ENCODE assay signal across 21 cellular contexts in the genomic region with DNA sequence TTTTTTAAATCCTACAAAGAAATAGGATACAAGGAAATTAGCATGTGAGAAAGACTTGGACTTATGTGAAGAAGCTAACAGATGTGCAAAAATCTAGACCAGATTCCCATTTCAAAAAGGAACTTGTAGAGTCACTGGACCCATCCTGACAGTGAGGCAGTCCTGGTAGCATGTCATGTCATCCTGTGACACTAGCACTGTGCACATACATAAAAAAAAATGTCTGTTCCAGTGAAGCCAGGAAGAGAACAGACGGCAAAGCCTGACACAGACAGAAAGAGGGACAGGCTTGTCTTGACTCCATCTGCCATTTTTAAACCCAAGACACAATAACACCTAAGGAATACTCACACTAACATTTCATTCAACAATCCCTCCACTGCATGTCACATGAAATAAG.
DNase-seq lines count a peak whose midpoint lies in the region; ATAC-seq lines count a peak whose summit lies in the region.
"Had no signal": no experiment of that assay in that cellular context is flagged by ENCODE, and none has a peak within 500 bp of the region (broad histone marks: within the 10 kb centered on the region; RNA-seq: fewer than 3 reads in every experiment).

No MANE protein-coding gene starts in this region.

- no peak for DNase-seq in activated CD4-positive, alpha-beta T cell treated with anti-CD3 and anti-CD28 coated beads, Interleukin-2, amount 10 ng/mL, durations not matched to agents 7 days and 5 days
- DNase-seq in activated CD4-positive, alpha-beta T cell treated with anti-CD3 and anti-CD28 coated beads for 4 hours: no peak
- DNase-seq in naive B cell (no peak), NCI-H446 (lab: John Stamatoyannopoulos, UW) (no peak)
- no peak for DNase-seq in stimulated activated naive CD8-positive, alpha-beta T cell treated with anti-CD3 and anti-CD28 coated beads, Interleukin-15, Interleukin-2, amounts not matched to agents 100 U/mL and 50 U/mL, for 24 hours
- no peak for DNase-seq in stimulated activated CD4-positive, alpha-beta T cell treated with anti-CD3 and anti-CD28 coated beads, Interleukin-4, amount 100 ng/mL, for 4 hours
- DNase-seq: DMS 273 treated with DMSO at 0.1 percent for 48 hours; MM.1S; natural killer cell; NCI-H1694 treated with DMSO at 0.1 percent for 48 hours; NCI-H774; OCI-M1; posterior cingulate gyrus; SHP77 treated with DMSO at 0.1 percent for 48 hours; stimulated activated CD4-positive, alpha-beta T cell treated with anti-CD3 and anti-CD28 coated beads, Interleukin-2, amount 100 ng/mL, for 48 hours; substantia nigra; T-helper 2 cell had no signal

- peak overlapping the region; percentile 71 for H3K27ac Mint-ChIP-seq in activated CD4-positive, alpha-beta T cell treated with anti-CD3 and anti-CD28 coated beads, Interleukin-2, amount 10 ng/mL, durations not matched to agents 7 days and 5 days
- peak overlapping the region; percentile 86 for H3K27ac Mint-ChIP-seq in activated naive CD8-positive, alpha-beta T cell
- H3K27ac Mint-ChIP-seq in naive B cell: peak overlapping the region in 4 of 6 donors; percentile 40 to 86 (median 66)
- H3K27ac Mint-ChIP-seq: activated T-helper 2 cell treated with anti-CD3 and anti-CD28 coated beads, Interferon-gamma antibody, Interleukin-2, Interleukin-4, amounts not matched to agents 10 μg/mL and 5 μg/mL and 100 μg/mL, durations not matched to agents 14 hours and 24 hours and 36 hours; natural killer cell had no signal

- POLR2A ChIA-PET in activated CD4-positive, alpha-beta T cell treated with anti-CD3 and anti-CD28 coated beads, Interleukin-2, amount 10 ng/mL, durations not matched to agents 7 days and 5 days (lab: Charles Lee): no interaction called here

- H3K4me3 Mint-ChIP-seq in activated CD4-positive, alpha-beta T cell treated with anti-CD3 and anti-CD28 coated beads, Interleukin-2, amount 10 ng/mL, durations not matched to agents 7 days and 5 days: no peak overlapping the region
- H3K4me3 Mint-ChIP-seq in activated naive CD8-positive, alpha-beta T cell: peak overlapping the region; percentile 4
- H3K4me3 Mint-ChIP-seq in naive B cell: peak overlapping the region in 2 of 8 donors; percentile 11 to 26
- H3K4me3 Mint-ChIP-seq: natural killer cell had no signal

- peaks cover 26% of the 10 kb centered on the region for H3K36me3 Mint-ChIP-seq in activated CD4-positive, alpha-beta T cell treated with anti-CD3 and anti-CD28 coated beads, Interleukin-2, amount 10 ng/mL, durations not matched to agents 7 days and 5 days (ENCODE audit: low read depth)
- H3K36me3 Mint-ChIP-seq in activated naive CD8-positive, alpha-beta T cell: peaks cover 31% of the 10 kb centered on the region
- H3K36me3 Mint-ChIP-seq in naive B cell: peaks cover 31 to 37% of the 10 kb centered on the region in 2 donors
- H3K36me3 Mint-ChIP-seq: natural killer cell had no signal

- CTCF ChIA-PET in activated CD4-positive, alpha-beta T cell treated with anti-CD3 and anti-CD28 coated beads, Interleukin-2, amount 10 ng/mL, durations not matched to agents 7 days and 5 days (lab: Charles Lee): interaction anchor here (0.6 to 1.4 kb wide), 4 partner anchors 12 to 183 kb away, joined by 3 to 6 read pairs (median 4); no protein-coding TSS in a partner anchor

- ATAC-seq in naive B cell (ENCODE audit: low read depth in 2 of 2): no peak
- peak; percentile 26 for ATAC-seq in stimulated activated naive CD8-positive, alpha-beta T cell treated with anti-CD3 and anti-CD28 coated beads, Interleukin-15, Interleukin-2, amounts not matched to agents 100 U/mL and 50 U/mL, for 24 hours
- no peak for ATAC-seq in GM21381 (IDR thresholded peaks at IDR 0.05; ENCODE audit: unreplicated experiment)
- ATAC-seq: A549, natural killer cell had no signal

- H3K9me3 Mint-ChIP-seq in activated CD4-positive, alpha-beta T cell treated with anti-CD3 and anti-CD28 coated beads, Interleukin-2, amount 10 ng/mL, durations not matched to agents 7 days and 5 days: peaks cover 2% of the 10 kb centered on the region
- no peaks in the 10 kb centered on the region for H3K9me3 Mint-ChIP-seq in activated naive CD8-positive, alpha-beta T cell (ENCODE audit: low read depth)
- H3K9me3 Mint-ChIP-seq in naive B cell: peaks cover 0 to 3% (median 0%) of the 10 kb centered on the region in 7 donors
- H3K9me3 Mint-ChIP-seq: natural killer cell had no signal

- H3K27me3 Mint-ChIP-seq in activated CD4-positive, alpha-beta T cell treated with anti-CD3 and anti-CD28 coated beads, Interleukin-2, amount 10 ng/mL, durations not matched to agents 7 days and 5 days: no peaks in the 10 kb centered on the region
- no peaks in the 10 kb centered on the region for H3K27me3 Mint-ChIP-seq in activated naive CD8-positive, alpha-beta T cell
- H3K27me3 Mint-ChIP-seq in naive B cell: no peaks in the 10 kb centered on the region

- peaks cover 58% of the 10 kb centered on the region for H3K4me1 Mint-ChIP-seq in activated CD4-positive, alpha-beta T cell treated with anti-CD3 and anti-CD28 coated beads, Interleukin-2, amount 10 ng/mL, durations not matched to agents 7 days and 5 days
- H3K4me1 Mint-ChIP-seq in activated naive CD8-positive, alpha-beta T cell (ENCODE audit: low read depth): peaks cover 80% of the 10 kb centered on the region
- H3K4me1 Mint-ChIP-seq in naive B cell: peaks cover 68 to 84% (median 79%) of the 10 kb centered on the region in 3 donors
- H3K4me1 Mint-ChIP-seq: natural killer cell had no signal
